Comparison of ENCODE assay signal across 9 cellular contexts in the genomic region with DNA sequence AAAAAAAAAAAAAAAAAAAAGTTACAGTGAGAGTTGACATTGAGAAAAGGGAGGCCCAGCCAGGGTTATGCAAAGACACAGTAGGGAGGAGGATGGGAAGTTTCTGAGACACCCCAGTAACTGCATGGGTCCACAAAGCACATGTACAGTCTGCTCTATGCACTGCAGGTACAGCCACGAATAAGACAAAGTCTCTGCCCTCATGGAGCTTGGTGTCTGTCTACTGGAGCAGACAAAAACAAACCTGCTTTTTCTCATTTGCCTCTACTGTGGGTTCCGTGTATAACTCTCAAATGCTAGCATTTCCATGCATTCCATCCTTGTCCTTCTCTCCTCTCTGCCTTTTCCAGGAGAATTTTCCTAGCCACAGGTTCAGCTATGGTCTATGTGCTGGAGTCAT.
"Had no signal": no experiment of that assay in that cellular context is flagged by ENCODE, and none has a peak within 500 bp of the region (broad histone marks: within the 10 kb centered on the region; RNA-seq: fewer than 3 reads in every experiment).

No MANE protein-coding gene starts in this region.

- H3K9me3 Mint-ChIP-seq: H9 had no signal

- FAIRE-seq: H54, HTR-8/SVneo had no signal

- DNase-seq: GM23248, GOT3, H9, HCEC 1CT, Kasumi-1, KG1 had no signal

- H3K4me3 ChIP-seq: GM23248 had no signal

- H3K4me3 Mint-ChIP-seq: H9, IgD-negative memory B cell had no signal

- H3K27ac ChIP-seq: GM23248 had no signal

- H3K27me3 Mint-ChIP-seq: IgD-negative memory B cell had no signal

- H2AFZ ChIP-seq: GM23248 had no signal

- H3K9ac ChIP-seq: GM23248 had no signal

- H3K27ac Mint-ChIP-seq: H9, IgD-negative memory B cell had no signal
